ENCODE assay signal across 15 cellular contexts in the genomic region with DNA sequence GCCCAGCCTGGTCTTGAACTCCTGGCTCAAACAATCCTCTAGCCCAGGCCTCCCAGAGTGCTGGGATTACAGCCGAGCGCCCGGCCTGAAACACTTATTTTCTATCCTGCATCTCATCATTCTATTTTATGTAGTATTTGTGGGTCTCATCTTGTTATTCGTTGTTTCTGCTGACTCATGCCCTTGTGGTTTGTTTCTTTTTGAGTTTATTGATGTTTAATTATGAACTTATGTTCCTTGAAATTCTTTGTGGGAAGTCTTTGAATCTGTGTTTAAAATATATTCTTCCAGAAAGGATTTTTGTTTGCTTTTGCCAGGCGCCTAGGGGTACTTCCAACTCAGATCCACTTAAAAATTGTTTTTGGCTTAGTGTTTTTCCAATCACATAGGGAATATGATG.
DNase-seq lines count a peak whose midpoint lies in the region; ATAC-seq and TF ChIP-seq lines count a peak whose summit lies in the region.
"Had no signal": no experiment of that assay in that cellular context is flagged by ENCODE, and none has a peak within 500 bp of the region (broad histone marks: within the 10 kb centered on the region; RNA-seq: fewer than 3 reads in every experiment).

No MANE protein-coding gene starts in this region.

- H2BK12ac ChIP-seq in mesenchymal stem cell (ENCODE audit: low read length in 2 of 2): no peak overlapping the region

- WGBS in mesenchymal stem cell: 37% methylated on average over 2 of the region's 5 CpGs
- WGBS in adrenal gland, 4 donors: 79 to 86% (median 83%) methylated on average over 5 of the region's 5 CpGs

- H3K79me1 ChIP-seq in mesenchymal stem cell (replicated peaks; ENCODE audit: low read length, poor library complexity, severe bottlenecking): no peaks in the 10 kb centered on the region

- H3K79me2 ChIP-seq in KMS-11 (ENCODE audit: insufficient read depth, low read depth): no peaks in the 10 kb centered on the region

- H3K14ac ChIP-seq in mesenchymal stem cell (ENCODE audit: low read length in 2 of 2): no peak overlapping the region

- peaks cover 20 to 56% (median 42%) of the 10 kb centered on the region in 10 experiments for H3K4me1 ChIP-seq in BLaER1 treated with 17β-estradiol and CSF1 and Interleukin-3, amounts not matched to agents 10 nM and 100 nM
- H3K4me1 ChIP-seq in KMS-11 (ENCODE audit: low read depth, poor library complexity, severe bottlenecking) (peaks cover 27% of the 10 kb centered on the region), mesenchymal stem cell (ENCODE audit: control insufficient read depth, insufficient read depth, low read depth, low read length) (peaks cover 3% of the 10 kb centered on the region), adrenal gland (replicated peaks in 1 of 2) (peaks cover 17 to 20% of the 10 kb centered on the region in 2 donors)

- H4K8ac ChIP-seq in mesenchymal stem cell (ENCODE audit: low read length): no peak overlapping the region

- H3K4me3 ChIP-seq in BLaER1 treated with 17β-estradiol and CSF1 and Interleukin-3, amounts not matched to agents 10 nM and 100 nM: no peak overlapping the region
- H3K4me3 ChIP-seq in KMS-11 (IDR thresholded peaks at IDR 0.05; ENCODE audit: insufficient read depth, low read depth, low read length) (no peak overlapping the region), brain microvascular endothelial cell (ENCODE audit: low read depth, low read length) (no peak overlapping the region), mesenchymal stem cell (ENCODE audit: insufficient read depth in 1 of 2, low read depth in 1 of 2, low read length in 2 of 2) (no peak overlapping the region), adrenal gland (no peak overlapping the region)

- peaks cover 3 to 29% (median 17%) of the 10 kb centered on the region in 11 experiments; a peak in 18 of 22 replicates for H3K9me3 ChIP-seq in BLaER1 treated with 17β-estradiol and CSF1 and Interleukin-3, amounts not matched to agents 10 nM and 100 nM (replicated peaks in 1 of 11)
- H3K9me3 ChIP-seq in mesenchymal stem cell (ENCODE audit: control insufficient read depth, low read length) (no peaks in the 10 kb centered on the region), adrenal gland (replicated peaks in 1 of 3) (no peaks in the 10 kb centered on the region)

- intact Hi-C loops in adrenal gland (cut with DNase I): no loop called here

- no peak overlapping the region for H2AFZ ChIP-seq in KMS-11 (ENCODE audit: low read depth)
- H2AFZ ChIP-seq in mesenchymal stem cell (ENCODE audit: low read depth, low read length): no peak overlapping the region

- peak overlapping the region in 2 of 11 experiments; percentile 6 to 73; a peak in 2 of 22 replicates for H3K9ac ChIP-seq in BLaER1 treated with 17β-estradiol and CSF1 and Interleukin-3, amounts not matched to agents 10 nM and 100 nM
- H3K9ac ChIP-seq in KMS-11 (no peak overlapping the region), mesenchymal stem cell (ENCODE audit: low read length) (peak overlapping the region; percentile 55)

- H2AK5ac ChIP-seq in mesenchymal stem cell (ENCODE audit: low read length, severe bottlenecking): no peak overlapping the region

- no peak overlapping the region for H3K23ac ChIP-seq in mesenchymal stem cell (ENCODE audit: low read length in 2 of 2)

- in situ Hi-C loops in brain microvascular endothelial cell (cut with HindIII; ENCODE audit: low pct_ligation_motif_present, low sequenced_read_pairs): no loop called here

- no peak overlapping the region for H4K91ac ChIP-seq in mesenchymal stem cell (ENCODE audit: low read length)

- H3K4me2 ChIP-seq in BLaER1 treated with 17β-estradiol and CSF1 and Interleukin-3, amounts not matched to agents 10 nM and 100 nM: peak overlapping the region in 7 of 11 experiments; percentile 78 to 88 (median 84); a peak in 12 of 22 replicates
- H3K4me2 ChIP-seq in KMS-11 (peak overlapping the region; percentile 60), mesenchymal stem cell (ENCODE audit: low read length, poor library complexity, severe bottlenecking) (no peak overlapping the region)

- no peak for ATAC-seq in HG03460 (IDR thresholded peaks at IDR 0.05; ENCODE audit: unreplicated experiment)
- ATAC-seq: HCT116 had no signal

- H3K4ac ChIP-seq in mesenchymal stem cell (ENCODE audit: low read depth in 1 of 2, low read length in 2 of 2): no peak overlapping the region

- no peak overlapping the region for H2BK15ac ChIP-seq in mesenchymal stem cell (ENCODE audit: low read depth, poor library complexity, severe bottlenecking)

- H4K20me1 ChIP-seq in BLaER1 treated with 17β-estradiol and CSF1 and Interleukin-3, amounts not matched to agents 10 nM and 100 nM: no peaks in the 10 kb centered on the region
- H4K20me1 ChIP-seq in KMS-11 (ENCODE audit: insufficient read depth): no peaks in the 10 kb centered on the region

- peak overlapping the region in 8 of 11 experiments; percentile 58 to 81 (median 76); a peak in 13 of 22 replicates for H3K27ac ChIP-seq in BLaER1 treated with 17β-estradiol and CSF1 and Interleukin-3, amounts not matched to agents 10 nM and 100 nM
- H3K27ac ChIP-seq in KMS-11 (no peak overlapping the region; the same call in 1 of the 2 replicates), brain microvascular endothelial cell (peak overlapping the region; percentile 15), mesenchymal stem cell (ENCODE audit: low read length, poor library complexity, severe bottlenecking) (peak overlapping the region; percentile 2), adrenal gland (peak overlapping the region in 1 of 5 donors; percentile 10)

- no peak for TF ChIP-seq CTCF in KMS-11 (conservative IDR thresholded peaks at IDR 0.05; ENCODE audit: low read depth, low read length)
- TF ChIP-seq CTCF in brain microvascular endothelial cell (IDR thresholded peaks at IDR 0.05; ENCODE audit: low read depth, low read length, missing control alignments): no peak
- no peak for TF ChIP-seq CTCF in adrenal gland (IDR thresholded peaks at IDR 0.05)

- H2BK5ac ChIP-seq in mesenchymal stem cell (ENCODE audit: low read depth, low read length, poor library complexity, severe bottlenecking): no peak overlapping the region

- DNase-seq in brain microvascular endothelial cell: peak; percentile 47
- DNase-seq in mesenchymal stem cell: peak; percentile 82
- DNase-seq in HuH-7 (ENCODE audit: low spot score): no peak
- DNase-seq in NK-92 treated with Interleukin-12 subunit alpha and Interleukin-12 subunit beta, amount 100 ng/mL, for 24 hours (lab: John Stamatoyannopoulos, UW): no peak
- DNase-seq in adrenal gland: no peak
- DNase-seq: activated CD4-positive, alpha-beta T cell treated with anti-CD3 and anti-CD28 coated beads, Interleukin-2, amount 50 U/mL, for 4 hours; Calu3; effector CD8-positive, alpha-beta T cell; Karpas-422; stimulated activated CD4-positive, alpha-beta T cell treated with anti-CD3 and anti-CD28 coated beads, Interleukin-2, amount 100 ng/mL, for 24 hours; stimulated activated naive CD4-positive, alpha-beta T cell had no signal

- no peaks in the 10 kb centered on the region for H3K36me3 ChIP-seq in BLaER1 treated with 17β-estradiol and CSF1 and Interleukin-3, amounts not matched to agents 10 nM and 100 nM
- H3K36me3 ChIP-seq in KMS-11 (ENCODE audit: insufficient read depth) (no peaks in the 10 kb centered on the region), brain microvascular endothelial cell (replicated peaks) (no peaks in the 10 kb centered on the region), mesenchymal stem cell (ENCODE audit: control insufficient read depth in 1 of 2, insufficient read depth in 2 of 2, low read depth in 1 of 2, low read length in 2 of 2) (no peaks in the 10 kb centered on the region), adrenal gland (replicated peaks in 1 of 2) (no peaks in the 10 kb centered on the region)

- H2BK120ac ChIP-seq in mesenchymal stem cell (ENCODE audit: low read depth, low read length): no peak overlapping the region

- no peak overlapping the region for H3K18ac ChIP-seq in mesenchymal stem cell (ENCODE audit: low read depth in 1 of 2, low read length in 2 of 2)

- no peak for TF ChIP-seq POLR2A in adrenal gland (IDR thresholded peaks at IDR 0.05)

- H3K27me3 ChIP-seq in BLaER1 treated with 17β-estradiol and CSF1 and Interleukin-3, amounts not matched to agents 10 nM and 100 nM: no peaks in the 10 kb centered on the region
- H3K27me3 ChIP-seq in KMS-11 (ENCODE audit: insufficient read depth, low read depth) (no peaks in the 10 kb centered on the region), brain microvascular endothelial cell (replicated peaks) (no peaks in the 10 kb centered on the region), mesenchymal stem cell (ENCODE audit: control insufficient read depth in 1 of 2, insufficient read depth in 1 of 2, low read length in 2 of 2) (no peaks in the 10 kb centered on the region), adrenal gland (no peaks in the 10 kb centered on the region)

Comparison
In these comparisons a context has a peak if more than half of its experiments do, and no peak if none do; other contexts are left out.
1. DNase-seq: peak in brain microvascular endothelial cell (single experiment) and mesenchymal stem cell (single experiment); none in HuH-7 (single experiment), NK-92 treated with Interleukin-12 subunit alpha and Interleukin-12 subunit beta, amount 100 ng/mL, for 24 hours (single experiment) and adrenal gland (0 of 7).